1 cellular context compared by ENCODE assay signal in genomic region chr4:165327211-165328100, GRCh38.
TF ChIP-seq lines count a peak whose summit lies in the region.

Gene MSMO1 (plus strand): TSS chr4:165327669. CDS start chr4:165333371, 5,702 bp downstream.

TF ChIP-seq in HepG2, 621 proteins besides CTCF, POLR2A, EP300 and RAD21 (continued from another document and continues in another):
- TF ChIP-seq MXD1 (CRISPR knock-in tag; IDR thresholded peaks at IDR 0.05): peak; percentile 86
- TF ChIP-seq ZNF674 (CRISPR knock-in tag; IDR thresholded peaks at IDR 0.05; ENCODE audit: low read depth): no peak
- peak; percentile 17; the same call in 1 of the 2 replicates for TF ChIP-seq BRCA1 (CRISPR knock-in tag; IDR thresholded peaks at IDR 0.05)
- TF ChIP-seq MED13 (CRISPR knock-in tag; IDR thresholded peaks at IDR 0.05): peak; percentile 57; the same call in 1 of the 2 replicates
- no peak for TF ChIP-seq ZNF550 (CRISPR knock-in tag; IDR thresholded peaks at IDR 0.05; ENCODE audit: borderline replicate concordance)
- TF ChIP-seq MXI1 (IDR thresholded peaks at IDR 0.05; ENCODE audit: borderline replicate concordance, low read depth, low read length): peak; percentile 93
- TF ChIP-seq NR2F2 (IDR thresholded peaks at IDR 0.05; ENCODE audit: borderline replicate concordance, low read depth): no peak
- TF ChIP-seq STAT6 (CRISPR knock-in tag; IDR thresholded peaks at IDR 0.05; ENCODE audit: borderline replicate concordance): 0 out of 2 replicates have a peak, but pooled peaks have one; percentile 72
- peak; percentile 96 for TF ChIP-seq FOXC1 (CRISPR knock-in tag; IDR thresholded peaks at IDR 0.05; ENCODE audit: borderline replicate concordance)
- TF ChIP-seq DZIP1 (CRISPR knock-in tag; IDR thresholded peaks at IDR 0.05): no peak
- TF ChIP-seq ZNF207 (IDR thresholded peaks at IDR 0.05; ENCODE audit: borderline replicate concordance): no peak
- peak; percentile 78; the same call in 1 of the 2 replicates for TF ChIP-seq FLYWCH1 (CRISPR knock-in tag; IDR thresholded peaks at IDR 0.05)
- no peak for TF ChIP-seq TRIM22 (IDR thresholded peaks at IDR 0.05)
- no peak; the same call in 1 of the 2 replicates for TF ChIP-seq THYN1 (CRISPR knock-in tag; IDR thresholded peaks at IDR 0.05; ENCODE audit: borderline replicate concordance, low read depth)
- no peak for TF ChIP-seq ARNT (IDR thresholded peaks at IDR 0.05)
- TF ChIP-seq AHR (CRISPR knock-in tag; IDR thresholded peaks at IDR 0.05): peak; percentile 83
- no peak for TF ChIP-seq HMG20A (CRISPR knock-in tag; IDR thresholded peaks at IDR 0.05; ENCODE audit: borderline replicate concordance)
- peak; percentile 68 for TF ChIP-seq HOXA3 (CRISPR knock-in tag; IDR thresholded peaks at IDR 0.05)
- peak; percentile 67; the same call in 1 of the 2 replicates for TF ChIP-seq DNMT1 (CRISPR knock-in tag; IDR thresholded peaks at IDR 0.05)
- TF ChIP-seq HNRNPLL (IDR thresholded peaks at IDR 0.05; ENCODE audit: low read depth, low read length, poor library complexity, severe bottlenecking): peak; percentile 100
- TF ChIP-seq SRF (IDR thresholded peaks at IDR 0.05; ENCODE audit: low read depth, low read length): no peak
- TF ChIP-seq NBN (conservative IDR thresholded peaks at IDR 0.05): no peak
- TF ChIP-seq LBX2 (CRISPR knock-in tag; IDR thresholded peaks at IDR 0.05; ENCODE audit: borderline replicate concordance): 0 out of 2 replicates have a peak, but pooled peaks have one; percentile 29
- TF ChIP-seq FUBP1 (CRISPR knock-in tag; IDR thresholded peaks at IDR 0.05; ENCODE audit: borderline replicate concordance): no peak; the same call in 1 of the 2 replicates
- TF ChIP-seq ARID3A (IDR thresholded peaks at IDR 0.05; ENCODE audit: low read depth, low read length): no peak
- TF ChIP-seq ZNF776 (CRISPR knock-in tag; IDR thresholded peaks at IDR 0.05): peak; percentile 65; the same call in 1 of the 2 replicates
- no peak for TF ChIP-seq DPF2 (CRISPR knock-in tag; IDR thresholded peaks at IDR 0.05; ENCODE audit: borderline replicate concordance, low read depth)
- TF ChIP-seq ZNF12 (CRISPR knock-in tag; IDR thresholded peaks at IDR 0.05): 0 out of 2 replicates have a peak, but pooled peaks have one; percentile 34
- TF ChIP-seq POLR2G (IDR thresholded peaks at IDR 0.05; ENCODE audit: low read depth, low read length): peak; percentile 92
- TF ChIP-seq HMGXB3 (CRISPR knock-in tag; IDR thresholded peaks at IDR 0.05; ENCODE audit: borderline replicate concordance): no peak
- 0 out of 2 replicates have a peak, but pooled peaks have one; percentile 82 for TF ChIP-seq PAX8 (CRISPR knock-in tag; IDR thresholded peaks at IDR 0.05; ENCODE audit: borderline replicate concordance)
- TF ChIP-seq SRSF1 (optimal IDR thresholded peaks at IDR 0.05; ENCODE audit: low read depth, low read length): peak; percentile 99
- peak; percentile 20 for TF ChIP-seq MAZ (IDR thresholded peaks at IDR 0.05; ENCODE audit: borderline replicate concordance, low read depth, low read length)
- TF ChIP-seq MAZ (CRISPR knock-in tag; IDR thresholded peaks at IDR 0.05; ENCODE audit: low read depth): peak; percentile 70; the same call in 1 of the 2 replicates
- TF ChIP-seq ATF5 (CRISPR knock-in tag; IDR thresholded peaks at IDR 0.05; ENCODE audit: low read depth): peak; percentile 59; the same call in 1 of the 2 replicates
- TF ChIP-seq ZFYVE20 (CRISPR knock-in tag; IDR thresholded peaks at IDR 0.05; ENCODE audit: borderline replicate concordance, low read depth): no peak
- TF ChIP-seq ZNF615 (CRISPR knock-in tag; IDR thresholded peaks at IDR 0.05; ENCODE audit: borderline replicate concordance): no peak
- no peak for TF ChIP-seq ZNF720 (CRISPR knock-in tag; IDR thresholded peaks at IDR 0.05)
- no peak for TF ChIP-seq ATF7 (IDR thresholded peaks at IDR 0.05)
- TF ChIP-seq ATF7 (CRISPR knock-in tag; IDR thresholded peaks at IDR 0.05): no peak
- peak; percentile 74; the same call in 1 of the 2 replicates for TF ChIP-seq TFAP4 (IDR thresholded peaks at IDR 0.05; ENCODE audit: borderline replicate concordance, low read depth)
- no peak; the same call in 1 of the 2 replicates for TF ChIP-seq TARDBP (CRISPR knock-in tag; IDR thresholded peaks at IDR 0.05)
- 0 out of 2 replicates have a peak, but pooled peaks have one; percentile 82 for TF ChIP-seq PAWR (CRISPR knock-in tag; IDR thresholded peaks at IDR 0.05; ENCODE audit: borderline replicate concordance)
- peak in 1 of 2 experiments; percentile 81; a peak in 2 of 4 replicates for TF ChIP-seq KLF16 (CRISPR knock-in tag; IDR thresholded peaks at IDR 0.05)
- peak; percentile 84; the same call in 1 of the 2 replicates for TF ChIP-seq SALL1 (CRISPR knock-in tag; IDR thresholded peaks at IDR 0.05)
